Comparison of ENCODE assay signal across 8 cellular contexts in genomic region chr16:22191089-22191965, GRCh38. TPM values are rescaled to one million over a fixed set of nuclear protein-coding genes. Genes with fewer than 3 reads are reported as not detected.
DNase-seq lines count a peak whose midpoint lies in the region; TF ChIP-seq lines count a peak whose summit lies in the region.

No MANE protein-coding gene starts in this region.

- peaks cover 44% of the 10 kb centered on the region for H3K4me1 ChIP-seq in DOHH2 (ENCODE audit: control insufficient read depth, low read length)
- H3K4me1 ChIP-seq in H9 (ENCODE audit: insufficient read depth, low read length): no peaks in the 10 kb centered on the region; the same call in 1 of the 2 replicates
- peaks cover 39% of the 10 kb centered on the region for H3K4me1 ChIP-seq in MM.1S (ENCODE audit: low read length)
- H3K4me1 ChIP-seq in neuron (ENCODE audit: insufficient read depth, low read length): peaks cover 18% of the 10 kb centered on the region
- H3K4me1 ChIP-seq in subcutaneous abdominal adipose tissue (ENCODE audit: control insufficient read depth in 5 of 5, insufficient read depth in 5 of 5, low read length in 5 of 5): peaks cover 16 to 64% (median 54%) of the 10 kb centered on the region in 5 donors

- H4K91ac ChIP-seq in H9 (ENCODE audit: insufficient read length, low read depth, low read length): no peak overlapping the region

- H3K56ac ChIP-seq in H9 (ENCODE audit: insufficient read length, low read depth, low read length): no peak overlapping the region

- H3K27me3 Mint-ChIP-seq in H9 (ENCODE audit: low read depth): peaks cover 11% of the 10 kb centered on the region

- H3K27ac ChIP-seq in DOHH2 (ENCODE audit: low read depth, low read length) (peak overlapping the region; percentile 43), H9 (ENCODE audit: insufficient read length, low read depth, low read length) (no peak overlapping the region), MM.1S (ENCODE audit: low read length) (peak overlapping the region; percentile 85), subcutaneous abdominal adipose tissue (ENCODE audit: low read depth, low read length) (peak overlapping the region; percentile 97)

- no peak overlapping the region for H2BK12ac ChIP-seq in H9 (ENCODE audit: insufficient read length, low read depth, low read length)

- peak overlapping the region; percentile 84 to 92 for H3K4me3 Mint-ChIP-seq in H9

- no peak overlapping the region for H2BK5ac ChIP-seq in H9 (ENCODE audit: insufficient read length, low read length)

- H3K4me1 Mint-ChIP-seq in H9: peaks cover 30 to 36% of the 10 kb centered on the region in 2 experiments

- no peaks in the 10 kb centered on the region for H3K27me3 ChIP-seq in DOHH2 (ENCODE audit: control insufficient read depth, low read length)
- no peaks in the 10 kb centered on the region for H3K27me3 ChIP-seq in H9 (ENCODE audit: insufficient read depth, low read length)
- H3K27me3 ChIP-seq in MM.1S (replicated peaks; ENCODE audit: insufficient read depth, low read length): no peaks in the 10 kb centered on the region
- no peaks in the 10 kb centered on the region for H3K27me3 ChIP-seq in neuron (ENCODE audit: insufficient read depth, low read length)
- no peaks in the 10 kb centered on the region for H3K27me3 ChIP-seq in subcutaneous abdominal adipose tissue (ENCODE audit: control insufficient read depth in 5 of 5, insufficient read depth in 4 of 5, low read length in 5 of 5)

- no peak overlapping the region for H3T11ph ChIP-seq in H9 (ENCODE audit: low read length)

- no peak overlapping the region for H2BK15ac ChIP-seq in H9 (ENCODE audit: low read depth, low read length)

- H4K20me1 ChIP-seq in DOHH2 (ENCODE audit: control insufficient read depth, insufficient read depth, low read depth, low read length) (no peaks in the 10 kb centered on the region), H9 (ENCODE audit: control insufficient read depth, insufficient read depth, insufficient read length) (no peaks in the 10 kb centered on the region), MM.1S (ENCODE audit: insufficient read depth, low read length) (no peaks in the 10 kb centered on the region)

- H3K36me3 ChIP-seq in DOHH2 (ENCODE audit: control insufficient read depth, low read length) (no peaks in the 10 kb centered on the region), MM.1S (replicated peaks; ENCODE audit: insufficient read depth, low read length) (no peaks in the 10 kb centered on the region), neuron (ENCODE audit: insufficient read depth, low read length) (no peaks in the 10 kb centered on the region), subcutaneous abdominal adipose tissue (ENCODE audit: control insufficient read depth in 5 of 5, insufficient read depth in 5 of 5, low read length in 5 of 5) (no peaks in the 10 kb centered on the region)

- TF ChIP-seq CTCF in DOHH2 (IDR thresholded peaks at IDR 0.05; ENCODE audit: low read depth, low read length, poor library complexity, severe bottlenecking) (no peak), H9 (conservative IDR thresholded peaks at IDR 0.05) (no peak), MM.1S (IDR thresholded peaks at IDR 0.05; ENCODE audit: low read length) (no peak), foreskin fibroblast (IDR thresholded peaks at IDR 0.05; ENCODE audit: low read depth, low read length) (no peak)

- H3K14ac ChIP-seq in H9 (ENCODE audit: insufficient read depth, low read length): 0 out of 2 replicates have a peak overlapping the region, but pooled peaks have one; percentile 27

- H3K36me3 Mint-ChIP-seq in H9 (ENCODE audit: insufficient read depth in 1 of 3, low read depth in 3 of 3): peaks cover 0 to 2% (median 0%) of the 10 kb centered on the region in 3 experiments; a peak in 1 of 7 replicates

- H3K9me3 Mint-ChIP-seq in H9: peaks cover 3 to 4% of the 10 kb centered on the region in 2 experiments; a peak in 3 of 5 replicates

- H3K27ac Mint-ChIP-seq in H9: peak overlapping the region; percentile 97 to 98 (median 98)

- H3K23ac ChIP-seq in H9 (ENCODE audit: insufficient read length, low read depth, low read length): no peak overlapping the region

- no peak overlapping the region for H2AK5ac ChIP-seq in H9 (ENCODE audit: insufficient read length, low read length)

- peak overlapping the region; percentile 56 for H3K9ac ChIP-seq in H9 (ENCODE audit: extremely low read depth, insufficient read length, low read length)
- H3K9ac ChIP-seq in MM.1S (ENCODE audit: low read length): peak overlapping the region; percentile 75
- peak overlapping the region; percentile 62 to 91 (median 80) for H3K9ac ChIP-seq in subcutaneous abdominal adipose tissue (ENCODE audit: low read length in 5 of 5)

- peak overlapping the region; percentile 66 for H2AFZ ChIP-seq in H9 (ENCODE audit: low read length)
- H2AFZ ChIP-seq in MM.1S (ENCODE audit: low read length): peak overlapping the region; percentile 44
- peak overlapping the region; percentile 77 for H2AFZ ChIP-seq in neuron (ENCODE audit: low read depth, low read length)

- H3K9me3 ChIP-seq in DOHH2 (ENCODE audit: control insufficient read depth, insufficient read depth, low read length): no peaks in the 10 kb centered on the region
- H3K9me3 ChIP-seq in H9 (ENCODE audit: control insufficient read depth, low read depth, low read length): no peaks in the 10 kb centered on the region
- no peaks in the 10 kb centered on the region for H3K9me3 ChIP-seq in MM.1S (replicated peaks; ENCODE audit: insufficient read depth, low read length)
- no peaks in the 10 kb centered on the region for H3K9me3 ChIP-seq in neuron (ENCODE audit: low read length)
- H3K9me3 ChIP-seq in subcutaneous abdominal adipose tissue (ENCODE audit: control insufficient read depth in 5 of 5, low read length in 5 of 5): no peaks in the 10 kb centered on the region

- DNase-seq in H9 (peak; percentile 97), MM.1S (peak; percentile 95), SHP77 treated with DMSO at 0.1 percent for 48 hours (lab: John Stamatoyannopoulos, UW) (peak; percentile 83), activated gamma-delta T cell treated with Interleukin-2 at 50 U/mL for 16 hours (peak; percentile 98), foreskin fibroblast (peak; percentile 97 to 99)

- H4K8ac ChIP-seq in H9 (replicated peaks; ENCODE audit: insufficient read length, low read depth, low read length): no peak overlapping the region

- no peak overlapping the region for H2BK120ac ChIP-seq in H9 (ENCODE audit: low read depth, low read length, poor library complexity, severe bottlenecking)

- H3K18ac ChIP-seq in H9 (ENCODE audit: insufficient read length, low read depth, low read length): peak overlapping the region; percentile 45

- no peak overlapping the region for H2BK20ac ChIP-seq in H9 (ENCODE audit: low read depth, low read length, poor library complexity, severe bottlenecking)

- H3K4ac ChIP-seq in H9 (ENCODE audit: low read depth, low read length): no peak overlapping the region

- H3K79me1 ChIP-seq in H9 (ENCODE audit: insufficient read depth, low read depth, low read length, poor library complexity, severe bottlenecking): no peaks in the 10 kb centered on the region

- peak overlapping the region; percentile 86 for H3K4me2 ChIP-seq in DOHH2 (ENCODE audit: low read length)
- peak overlapping the region; percentile 86 for H3K4me2 ChIP-seq in H9 (ENCODE audit: insufficient read depth, insufficient read length, low read length)
- H3K4me2 ChIP-seq in MM.1S (ENCODE audit: low read depth, low read length): peak overlapping the region; percentile 90

- WGBS in H9 (ENCODE audit: extremely low coverage, insufficient read length, low lambda C conversion rate): no CpG with 5 or more reads among the region's 33 CpGs

- peaks cover 12% of the 10 kb centered on the region for H3K23me2 ChIP-seq in H9 (ENCODE audit: insufficient read length, low read depth, low read length, poor library complexity, severe bottlenecking)

- H3F3A ChIP-seq in DOHH2 (ENCODE audit: control insufficient read depth, insufficient read depth): 0 out of 2 replicates have a peak, but pooled peaks cover 8% of the 10 kb centered on the region
- peaks cover 51% of the 10 kb centered on the region for H3F3A ChIP-seq in MM.1S (ENCODE audit: insufficient read depth, low read length)

- H4K5ac ChIP-seq in H9 (ENCODE audit: insufficient read length, low read depth, low read length): no peak overlapping the region

- H3K79me2 ChIP-seq in DOHH2 (ENCODE audit: control insufficient read depth, low read length) (no peaks in the 10 kb centered on the region), H9 (ENCODE audit: insufficient read depth, low read length) (no peaks in the 10 kb centered on the region), MM.1S (ENCODE audit: low read length) (peaks cover 4% of the 10 kb centered on the region; the same call in 1 of the 2 replicates)

- no peaks in the 10 kb centered on the region for H3K9me2 ChIP-seq in DOHH2 (replicated peaks; ENCODE audit: control insufficient read depth, low read length)
- no peaks in the 10 kb centered on the region for H3K9me2 ChIP-seq in MM.1S (replicated peaks; ENCODE audit: insufficient read depth, low read length)

- H3K4me3 ChIP-seq in DOHH2 (ENCODE audit: low read length) (peak overlapping the region; percentile 75), MM.1S (ENCODE audit: low read length) (peak overlapping the region; percentile 67), foreskin fibroblast (ENCODE audit: low read depth in 1 of 2, low read length in 2 of 2) (peak overlapping the region; percentile 53 to 66), neuron (ENCODE audit: low read length) (peak overlapping the region; percentile 68), subcutaneous abdominal adipose tissue (ENCODE audit: low read depth in 1 of 5, low read length in 5 of 5) (peak overlapping the region; percentile 60 to 76 (median 69))

RNA-seq across cellular contexts. Expression of gene EEF2K, which starts 14.8 kb away (rescaled TPM):
- total RNA-seq in H9 (2021): 19.6 and 20.7 TPM in 2 replicates

RNA-seq across cellular contexts. Expression of gene SDR42E2, which starts 29.0 kb away (rescaled TPM):
- 0.09 TPM in 1 of 2 replicates, not detected in the other for total RNA-seq in H9 (2021)
